ENCODE assay signal across 23 cellular contexts in the genomic region with DNA sequence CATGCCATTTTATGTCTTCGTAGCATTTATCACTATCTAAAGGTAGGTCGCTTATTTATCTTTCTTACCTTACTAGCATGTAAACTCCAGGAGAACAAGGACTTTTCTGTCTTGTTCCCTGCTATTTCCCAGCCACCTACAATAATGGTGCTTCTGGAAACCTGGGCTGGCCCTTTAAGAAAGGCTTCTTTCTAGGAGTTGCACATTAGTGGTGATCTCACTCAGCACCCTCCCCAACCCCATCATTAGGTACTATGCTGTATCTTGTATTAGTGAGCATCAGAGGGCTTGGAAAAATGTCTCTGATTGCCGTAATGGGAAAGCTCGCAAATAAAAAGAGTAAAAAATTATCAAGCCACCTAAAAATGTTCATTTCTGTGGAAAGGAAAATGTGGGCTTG.
"Had no signal": no experiment of that assay in that cellular context is flagged by ENCODE, and none has a peak within 500 bp of the region (broad histone marks: within the 10 kb centered on the region; RNA-seq: fewer than 3 reads in every experiment).

No MANE protein-coding gene starts in this region.

- H3K4me3 ChIP-seq: hepatocyte, left ventricle myocardium inferior, lung, ovary, right atrium auricular region, right lobe of liver, smooth muscle cell, testis, thyroid gland, transverse colon, upper lobe of left lung, vagina had no signal

- H3K4me2 ChIP-seq: hepatocyte, smooth muscle cell had no signal

- H2AFZ ChIP-seq: hepatocyte had no signal

- H3K36me3 ChIP-seq: left ventricle myocardium inferior, ovary, right atrium auricular region, right lobe of liver, thyroid gland, transverse colon, upper lobe of left lung, vagina had no signal

- DNase-seq: immature natural killer cell; left ventricle myocardium inferior; mesendoderm; naive B cell; natural killer cell; nephron progenitor cell; ovary; right lobe of liver; stimulated activated CD4-positive, alpha-beta T cell treated with anti-CD3 and anti-CD28 coated beads, Interleukin-1b, Interleukin-23, amount 100 ng/mL, for 48 hours; stimulated activated CD4-positive, alpha-beta T cell treated with anti-CD3 and anti-CD28 coated beads, Interleukin-2, amount 100 ng/mL, for 48 hours; stimulated activated CD4-positive, alpha-beta T cell treated with anti-CD3 and anti-CD28 coated beads, Interleukin-4, amount 100 ng/mL, for 4 hours; stimulated activated CD8-positive, alpha-beta memory T cell treated with anti-CD3 and anti-CD28 coated beads, Interleukin-4, amount 100 ng/mL, for 48 hours; stimulated activated naive CD4-positive, alpha-beta T cell treated with Interleukin-2 at 50 U/mL for 16 hours; stimulated activated naive CD8-positive, alpha-beta T cell treated with anti-CD3 and anti-CD28 coated beads, Interleukin-15, amount 100 ng/mL, for 72 hours; testis; thyroid gland; transverse colon; upper lobe of left lung had no signal

- H3K27ac ChIP-seq: hepatocyte, left ventricle myocardium inferior, ovary, right atrium auricular region, right lobe of liver, testis, thyroid gland, transverse colon, upper lobe of left lung, vagina had no signal

- H3K9me3 ChIP-seq: left ventricle myocardium inferior, ovary, right atrium auricular region, right lobe of liver, testis, thyroid gland, transverse colon, upper lobe of left lung, vagina had no signal

- H3K27me3 ChIP-seq: hepatocyte, ovary, right atrium auricular region, right lobe of liver, testis, thyroid gland, transverse colon, upper lobe of left lung, vagina had no signal
